Comparison of ENCODE assay signal across 10 cellular contexts in genomic region chrX:69028006-69028760, GRCh38.
DNase-seq lines count a peak whose midpoint lies in the region; ATAC-seq and TF ChIP-seq lines count a peak whose summit lies in the region.
"Had no signal": no experiment of that assay in that cellular context is flagged by ENCODE, and none has a peak within 500 bp of the region (broad histone marks: within the 10 kb centered on the region; RNA-seq: fewer than 3 reads in every experiment).

No MANE protein-coding gene starts in this region.

- ATAC-seq in GM18868 (IDR thresholded peaks at IDR 0.05; ENCODE audit: unreplicated experiment), result peak; percentile 89
- ATAC-seq in HG02588 (IDR thresholded peaks at IDR 0.05; ENCODE audit: unreplicated experiment), result peak; percentile 93
- ATAC-seq: left ventricle myocardium superior had no signal

- no peaks in the 10 kb centered on the region for H3K36me3 ChIP-seq in Loucy (ENCODE audit: insufficient read depth, low read length)

- no peaks in the 10 kb centered on the region for H3K9me3 ChIP-seq in Loucy (ENCODE audit: insufficient read depth, low read depth, low read length)

- H4K20me1 ChIP-seq in Loucy (ENCODE audit: insufficient read depth, low read length, poor library complexity, severe bottlenecking), result no peaks in the 10 kb centered on the region

- H3K79me2 ChIP-seq in Loucy (ENCODE audit: insufficient read depth, low read length), result no peaks in the 10 kb centered on the region

- H3K9ac ChIP-seq in Loucy (ENCODE audit: low read depth, low read length, poor library complexity, severe bottlenecking), result no peak overlapping the region

- no peak overlapping the region for H3K4me2 ChIP-seq in Loucy (ENCODE audit: low read depth, low read length, poor library complexity, severe bottlenecking)

- no peak overlapping the region for H3K4me3 ChIP-seq in Loucy (ENCODE audit: low read length, poor library complexity, severe bottlenecking)

- H3K9me2 ChIP-seq in Loucy (replicated peaks; ENCODE audit: low read depth, low read length), result no peaks in the 10 kb centered on the region

- H3K4me1 ChIP-seq in Loucy (ENCODE audit: insufficient read depth, low read length, poor library complexity, severe bottlenecking), result peaks cover 14% of the 10 kb centered on the region

- H2AFZ ChIP-seq in Loucy (ENCODE audit: low read length), result 0 out of 2 replicates have a peak overlapping the region, but pooled peaks have one; percentile 36

- H3F3A ChIP-seq in Loucy (ENCODE audit: low read depth), result no peaks in the 10 kb centered on the region

- H3K27me3 ChIP-seq in Loucy (ENCODE audit: insufficient read depth, low read length, poor library complexity, severe bottlenecking), result no peaks in the 10 kb centered on the region

- DNase-seq in mucosa of gallbladder (ENCODE audit: low spot score), result peak; percentile 9
- DNase-seq in SHP77 treated with DMSO at 0.1 percent for 48 hours (lab: John Stamatoyannopoulos, UW), result no peak
- DNase-seq in NCI-H146 (lab: John Stamatoyannopoulos, UW), result no peak
- no peak for DNase-seq in activated CD4-positive, alpha-beta T cell treated with anti-CD3 and anti-CD28 coated beads, Interleukin-2, amount 50 U/mL, for 1 hour
- no peak for DNase-seq in NCI-H2029 (lab: John Stamatoyannopoulos, UW)
- DNase-seq: aorta, left ventricle myocardium superior had no signal

- no peak for TF ChIP-seq CTCF in Loucy (conservative IDR thresholded peaks at IDR 0.05; ENCODE audit: low read length)
